Comparison of ENCODE assay signal across 34 cellular contexts in the genomic region with DNA sequence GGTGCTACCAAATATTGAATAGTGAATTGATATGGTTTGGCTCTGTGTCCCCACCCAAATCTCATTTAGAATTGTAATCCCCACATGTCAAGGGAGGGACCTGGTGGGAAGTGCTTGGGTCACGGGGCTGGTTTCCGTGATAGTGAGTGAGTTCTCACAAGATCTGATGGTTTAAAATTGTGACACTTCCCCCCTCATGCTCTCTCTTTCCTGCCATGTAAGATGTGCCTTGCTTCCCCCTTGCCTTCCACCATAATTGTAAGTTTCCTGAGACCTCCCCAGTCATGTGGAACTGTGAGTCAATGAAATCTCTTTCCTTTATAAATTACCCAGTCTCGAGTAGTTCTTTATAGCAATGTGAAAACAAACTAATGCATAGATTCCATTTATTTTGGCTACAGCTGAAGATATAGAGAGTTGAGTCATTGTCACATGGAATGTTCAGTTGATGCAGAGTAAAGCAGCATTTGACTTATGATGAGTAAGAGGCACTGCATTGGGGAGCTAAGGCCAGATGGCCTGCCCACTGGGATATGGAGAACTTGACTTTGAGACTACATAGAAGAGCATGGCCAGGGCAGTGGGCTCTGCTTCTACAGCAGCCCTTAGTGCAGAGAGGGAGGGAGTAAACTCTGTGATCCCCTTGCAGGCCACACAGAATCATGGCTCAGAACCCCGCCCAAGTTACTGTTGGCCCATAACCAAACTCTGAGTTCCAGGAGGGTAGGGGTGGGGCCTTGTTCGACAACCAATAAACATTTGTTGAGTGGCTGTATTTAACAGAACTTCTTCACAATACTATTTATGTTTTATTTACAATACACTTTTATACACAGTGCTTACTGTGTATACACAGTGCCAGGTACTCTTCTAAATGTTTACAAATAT. TPM values are rescaled to one million over a fixed set of nuclear protein-coding genes. Genes with fewer than 3 reads are reported as not detected.
A peak's percentile ranks its signal among the peaks of the same experiment; 100 is the strongest.
DNase-seq lines count a peak whose midpoint lies in the region; TF ChIP-seq lines count a peak whose summit lies in the region.
"Had no signal": no experiment of that assay in that cellular context is flagged by ENCODE, and none has a peak within 500 bp of the region (broad histone marks: within the 10 kb centered on the region; RNA-seq: fewer than 3 reads in every experiment).

No MANE protein-coding gene starts in this region.

- no peaks in the 10 kb centered on the region for H3K36me3 Mint-ChIP-seq in osteocyte (ENCODE audit: unreplicated experiment)
- H3K36me3 Mint-ChIP-seq: neural progenitor cell had no signal

- H3K9ac ChIP-seq in GM23248 = no peak overlapping the region
- H3K9ac ChIP-seq: BLaER1 treated with 17β-estradiol and CSF1 and Interleukin-3, amounts not matched to agents 10 nM and 100 nM; neural progenitor cell had no signal

- no peaks in the 10 kb centered on the region for H3K27me3 ChIP-seq in GM23248 (replicated peaks; ENCODE audit: insufficient read depth)
- H3K27me3 ChIP-seq: adrenal gland, foreskin keratinocyte, neural progenitor cell, stomach, thyroid gland had no signal

- 24 to 40% methylated on average over 5 of the region's 5 CpGs for WGBS in GM23248 (ENCODE audit: low coverage in 1 of 2, low lambda C conversion rate in 2 of 2, missing lambda C conversion rate in 2 of 2), 2 experiments

- H3K4me1 ChIP-seq in GM23248 (ENCODE audit: insufficient read depth) = no peaks in the 10 kb centered on the region
- H3K4me1 ChIP-seq: BLaER1 treated with 17β-estradiol and CSF1 and Interleukin-3, amounts not matched to agents 10 nM and 100 nM; breast epithelium; Caco-2; foreskin keratinocyte; neural progenitor cell had no signal

- TF ChIP-seq CTCF in astrocyte of the spinal cord (IDR thresholded peaks at IDR 0.05; ENCODE audit: low read depth, low read length) (no peak), osteocyte (IDR thresholded peaks at IDR 0.05) (no peak)

- H3K27ac Mint-ChIP-seq in osteocyte (ENCODE audit: unreplicated experiment) = no peak overlapping the region
- H3K27ac Mint-ChIP-seq: activated CD8-positive, alpha-beta T cell treated with anti-CD3 and anti-CD28 coated beads for 36 hours; activated naive CD4-positive, alpha-beta T cell treated with anti-CD3 and anti-CD28 coated beads for 36 hours; activated T-helper 1 cell treated with anti-CD3 and anti-CD28 coated beads, Interleukin-12 subunit alpha, Interleukin-12 subunit beta, Interleukin-2, Interleukin-4 antibody, amounts not matched to agents 30 ng/mL and 10 ng/mL and 1 ng/mL, durations not matched to agents 14 hours and 24 hours and 36 hours; neural progenitor cell; T-helper 2 cell treated with Interferon-gamma antibody and Interleukin-4, amounts not matched to agents 5 μg/mL and 100 μg/mL, for 36 hours had no signal

- H3K4me1 Mint-ChIP-seq in osteocyte (ENCODE audit: unreplicated experiment) = no peaks in the 10 kb centered on the region

- H3K36me3 ChIP-seq in GM23248 (ENCODE audit: low read depth) = no peaks in the 10 kb centered on the region
- H3K36me3 ChIP-seq: adrenal gland; BLaER1 treated with 17β-estradiol and CSF1 and Interleukin-3, amounts not matched to agents 10 nM and 100 nM; breast epithelium; heart left ventricle; neural progenitor cell; stomach; thyroid gland had no signal

- no peaks in the 10 kb centered on the region for H3K9me3 ChIP-seq in GM23248 (ENCODE audit: low read depth)
- H3K9me3 ChIP-seq: adrenal gland, breast epithelium, Caco-2, heart left ventricle, stomach, thyroid gland had no signal

- in situ Hi-C loops in GM23248 (cut with MboI) (no loop called here), astrocyte of the spinal cord (cut with HindIII; ENCODE audit: low sequenced_read_pairs) (no loop called here)

- H3K4me3 ChIP-seq in GM23248 (no peak overlapping the region), astrocyte of the spinal cord (ENCODE audit: low read depth, low read length) (no peak overlapping the region)
- H3K4me3 ChIP-seq: adrenal gland; BLaER1 treated with 17β-estradiol and CSF1 and Interleukin-3, amounts not matched to agents 10 nM and 100 nM; breast epithelium; heart left ventricle; neural progenitor cell; stomach; thyroid gland had no signal

- H3K27ac ChIP-seq in GM23248 = no peak overlapping the region
- H3K27ac ChIP-seq in substantia nigra (ENCODE audit: low read depth, low read length, poor library complexity, severe bottlenecking) = no peak overlapping the region
- H3K27ac ChIP-seq: adrenal gland; BLaER1 treated with 17β-estradiol and CSF1 and Interleukin-3, amounts not matched to agents 10 nM and 100 nM; foreskin keratinocyte; heart left ventricle; neural progenitor cell; stomach; thyroid gland had no signal

- no peaks in the 10 kb centered on the region for H4K20me1 ChIP-seq in GM23248 (ENCODE audit: insufficient read depth)

- H3K9me3 Mint-ChIP-seq in osteocyte (ENCODE audit: unreplicated experiment) = peaks cover 12% of the 10 kb centered on the region
- H3K9me3 Mint-ChIP-seq: activated CD8-positive, alpha-beta T cell treated with anti-CD3 and anti-CD28 coated beads for 36 hours; activated T-helper 1 cell treated with anti-CD3 and anti-CD28 coated beads, Interleukin-12 subunit alpha, Interleukin-12 subunit beta, Interleukin-2, Interleukin-4 antibody, amounts not matched to agents 30 ng/mL and 10 ng/mL and 1 ng/mL, durations not matched to agents 14 hours and 24 hours and 36 hours; T-helper 2 cell treated with Interferon-gamma antibody and Interleukin-4, amounts not matched to agents 5 μg/mL and 100 μg/mL, for 36 hours had no signal

- no peaks in the 10 kb centered on the region for H3K79me2 ChIP-seq in GM23248 (ENCODE audit: insufficient read depth)

- no peak overlapping the region for H2AFZ ChIP-seq in GM23248
- H2AFZ ChIP-seq: neural progenitor cell had no signal

- H3K27me3 Mint-ChIP-seq in osteocyte (ENCODE audit: unreplicated experiment) = peaks cover 8% of the 10 kb centered on the region
- H3K27me3 Mint-ChIP-seq: activated CD8-positive, alpha-beta T cell treated with anti-CD3 and anti-CD28 coated beads for 36 hours had no signal

- H3F3A ChIP-seq in GM23248 (ENCODE audit: insufficient read depth) = no peaks in the 10 kb centered on the region

- DNase-seq in GM23248 (peak; percentile 10), astrocyte of the spinal cord (ENCODE audit: low read depth, low spot score) (peak; percentile 27), foreskin melanocyte (peak; percentile 53), substantia nigra (lab: John Stamatoyannopoulos, UW) (no peak), COR-L47 (lab: John Stamatoyannopoulos, UW) (no peak), NOMO-1 treated with dmso at 0.1 percent for 144 hours (lab: John Stamatoyannopoulos, UW; ENCODE audit: unreplicated experiment) (no peak), osteocyte (ENCODE audit: extremely low spot score, unreplicated experiment) (no peak)
- DNase-seq: activated CD4-positive, alpha-beta T cell treated with anti-CD3 and anti-CD28 coated beads for 1 hour; activated CD8-positive, alpha-beta memory T cell treated with anti-CD3 and anti-CD28 coated beads, Interleukin-2, amount 50 U/mL, for 48 hours; activated CD8-positive, alpha-beta T cell treated with anti-CD3 and anti-CD28 coated beads for 36 hours; activated naive CD4-positive, alpha-beta T cell treated with anti-CD3 and anti-CD28 coated beads for 36 hours; adrenal gland; Caco-2; effector CD8-positive, alpha-beta T cell; GOT3; heart left ventricle; KBM-7; NCI-H1930; NCI-H526 treated with DMSO at 0.1 percent for 48 hours; NK-92 treated with Interleukin-12 subunit alpha and Interleukin-12 subunit beta, amount 100 ng/mL, for 24 hours; posterior cingulate gyrus; right cardiac atrium; SHP77; stimulated activated CD4-positive, alpha-beta T cell treated with anti-CD3 and anti-CD28 coated beads, Interleukin-2, amount 100 ng/mL, for 48 hours; stomach; thyroid gland had no signal

- H3K4me3 Mint-ChIP-seq in osteocyte (ENCODE audit: unreplicated experiment) = no peak overlapping the region
- H3K4me3 Mint-ChIP-seq: activated CD8-positive, alpha-beta T cell treated with anti-CD3 and anti-CD28 coated beads for 36 hours; activated naive CD4-positive, alpha-beta T cell treated with anti-CD3 and anti-CD28 coated beads for 36 hours; activated T-helper 1 cell treated with anti-CD3 and anti-CD28 coated beads, Interleukin-12 subunit alpha, Interleukin-12 subunit beta, Interleukin-2, Interleukin-4 antibody, amounts not matched to agents 30 ng/mL and 10 ng/mL and 1 ng/mL, durations not matched to agents 14 hours and 24 hours and 36 hours; neural progenitor cell; T-helper 2 cell treated with Interferon-gamma antibody and Interleukin-4, amounts not matched to agents 5 μg/mL and 100 μg/mL, for 36 hours had no signal

- no peak overlapping the region for H3K4me2 ChIP-seq in GM23248 (ENCODE audit: unreplicated experiment)
- H3K4me2 ChIP-seq: BLaER1 treated with 17β-estradiol and CSF1 and Interleukin-3, amounts not matched to agents 10 nM and 100 nM; neural progenitor cell had no signal

- no peaks in the 10 kb centered on the region for H3K9me2 ChIP-seq in GM23248 (ENCODE audit: insufficient read depth)

RNA-seq across cellular contexts. Expression of gene RAI2, which starts 34.2 kb away (rescaled TPM):
- total RNA-seq in GM23248 (2014; rRNA removed; shearing (Covaris generic)) = not detected in 2 replicates
- polyA plus RNA-seq in GM23248 (2016; fragmentation: Nextera tagmentation; extraction: Ambion mirVana) = not detected in 2 replicates
- 0.27 and 0.34 TPM in 2 replicates for total RNA-seq in osteocyte
- total RNA-seq: foreskin keratinocyte, M059J had no signal
- polyA plus RNA-seq: foreskin keratinocyte, keratinocyte had no signal

Comparison
In these comparisons a context has a peak if more than half of its experiments do, and no peak if none do; other contexts are left out.
1. DNase-seq: peak in GM23248 (single experiment), astrocyte of the spinal cord (single experiment) and foreskin melanocyte (single experiment); none in substantia nigra (0 of 49), COR-L47 (single experiment), NOMO-1 treated with dmso at 0.1 percent for 144 hours (single experiment) and osteocyte (single experiment).